8 cellular contexts compared by ENCODE assay signal in genomic region chr20:32333988-32334885, GRCh38. TPM values are rescaled to one million over a fixed set of nuclear protein-coding genes. Genes with fewer than 3 reads are reported as not detected.
DNase-seq lines count a peak whose midpoint lies in the region; ATAC-seq, FAIRE-seq and TF ChIP-seq lines count a peak whose summit lies in the region.

No MANE protein-coding gene starts in this region.

- H3K36me3 Mint-ChIP-seq in T-cell (peaks cover 25% of the 10 kb centered on the region), nephron progenitor cell (ENCODE audit: low read depth) (peaks cover 27% of the 10 kb centered on the region)

- intact Hi-C loops in mammary epithelial cell (cut with micrococcal nuclease): loop anchor here (10.0 kb wide), 1 partner anchor 121 kb away; no protein-coding TSS in a partner anchor

- H3K4me2 ChIP-seq in mammary epithelial cell (ENCODE audit: insufficient read depth, low read depth, low read length): no peak overlapping the region

- H3K27me3 ChIP-seq in mammary epithelial cell (ENCODE audit: insufficient read depth, low read length) (no peaks in the 10 kb centered on the region), WERI-Rb-1 (ENCODE audit: insufficient read depth, low read depth, severe bottlenecking) (no peaks in the 10 kb centered on the region)

- TF ChIP-seq CTCF in mammary epithelial cell (conservative IDR thresholded peaks at IDR 0.05 in 1 of 2, IDR thresholded peaks at IDR 0.05 in 1 of 2; ENCODE audit: extremely low read depth in 1 of 2, insufficient read depth in 1 of 2, low read depth in 1 of 2, low read length in 2 of 2) (no peak), nephron progenitor cell (IDR thresholded peaks at IDR 0.05) (no peak), WERI-Rb-1 (IDR thresholded peaks at IDR 0.05; ENCODE audit: low read depth, low read length) (no peak)

- peaks cover 20% of the 10 kb centered on the region for H3K4me1 ChIP-seq in mammary epithelial cell (ENCODE audit: insufficient read depth, low read length)

- H3K9me3 Mint-ChIP-seq in T-cell (no peaks in the 10 kb centered on the region), nephron progenitor cell (no peaks in the 10 kb centered on the region)

- H3K4me1 Mint-ChIP-seq in T-cell (peaks cover 12 to 37% (median 25%) of the 10 kb centered on the region in 3 donors), nephron progenitor cell (peaks cover 19% of the 10 kb centered on the region)

- in situ Hi-C loops in mammary epithelial cell (cut with MboI; ENCODE audit: low sequenced_read_pairs in 2 of 2): no loop called here

- no peak overlapping the region for H3K27ac ChIP-seq in mammary epithelial cell (ENCODE audit: insufficient read depth, low read depth, low read length)
- H3K27ac ChIP-seq in WERI-Rb-1: no peak overlapping the region

- no peak overlapping the region for H3K9ac ChIP-seq in mammary epithelial cell (ENCODE audit: insufficient read depth, low read length)

- H3K4me3 Mint-ChIP-seq in T-cell (peak overlapping the region in 2 of 3 donors; percentile 42 to 46), nephron progenitor cell (no peak overlapping the region)

- CTCF ChIA-PET in T-cell (lab: Charles Lee) (no interaction called here), mammary epithelial cell (lab: Charles Lee; ENCODE audit: low non-redundant PET) (no interaction called here)

- POLR2A ChIA-PET in T-cell (lab: Charles Lee): no interaction called here

- TSS peak; percentile 32 for BruUV-seq in mammary epithelial cell (replicated peaks; lab: Mats Ljungman, UMichigan)

- H3K4me3 ChIP-seq in mammary epithelial cell (replicated peaks in 1 of 3; ENCODE audit: insufficient read depth in 1 of 3, low read depth in 2 of 3, low read length in 3 of 3) (no peak overlapping the region), WERI-Rb-1 (ENCODE audit: low read depth, low read length) (no peak overlapping the region)

- H3K36me3 ChIP-seq in mammary epithelial cell (ENCODE audit: insufficient read depth, low read length): peaks cover 2% of the 10 kb centered on the region
- H3K36me3 ChIP-seq in WERI-Rb-1: peaks cover 14% of the 10 kb centered on the region

- dilution Hi-C loops in mammary epithelial cell (cut with HindIII; ENCODE audit: low sequenced_read_pairs): no loop called here

- peak overlapping the region; percentile 25 for H2AFZ ChIP-seq in mammary epithelial cell (ENCODE audit: low read depth, low read length)

- FAIRE-seq in frontal cortex (lab: Jason Lieb, UNC): no peak

- DNase-seq in T-cell (peak in 28 of 34 experiments; percentile 5 to 44 (median 22)), mammary epithelial cell (no peak), nephron progenitor cell (no peak), GM19238 (ENCODE audit: insufficient read length, low spot score) (no peak), frontal cortex (ENCODE audit: low spot score in 2 of 2) (no peak), DMS114 treated with DMSO at 0.1 percent for 48 hours (lab: John Stamatoyannopoulos, UW; ENCODE audit: unreplicated experiment) (no peak), WERI-Rb-1 (no peak)

- ATAC-seq in GM19463 (IDR thresholded peaks at IDR 0.05; ENCODE audit: unreplicated experiment): peak; percentile 9
- ATAC-seq in T-cell (replicated peaks in 1 of 4): peak in 3 of 4 experiments; percentile 72 to 89 (median 81)

- WGBS in mammary epithelial cell (ENCODE audit: low coverage, missing lambda C conversion rate): 53% methylated on average over 13 of the region's 13 CpGs

- peak overlapping the region; percentile 91 to 92 for H3K27ac Mint-ChIP-seq in T-cell
- H3K27ac Mint-ChIP-seq in nephron progenitor cell: peak overlapping the region; percentile 74

- H3K79me2 ChIP-seq in mammary epithelial cell (ENCODE audit: insufficient read depth, low read length): no peaks in the 10 kb centered on the region

- H4K20me1 ChIP-seq in mammary epithelial cell (ENCODE audit: insufficient read depth, low read length): no peaks in the 10 kb centered on the region

- H3K27me3 Mint-ChIP-seq in T-cell (no peaks in the 10 kb centered on the region), nephron progenitor cell (ENCODE audit: low read depth, poor library complexity) (no peaks in the 10 kb centered on the region)

- H3K9me3 ChIP-seq in mammary epithelial cell (replicated peaks; ENCODE audit: insufficient read depth, low read length): no peaks in the 10 kb centered on the region
- no peaks in the 10 kb centered on the region for H3K9me3 ChIP-seq in WERI-Rb-1 (ENCODE audit: severe bottlenecking)

RNA-seq across cellular contexts. Expression of gene ASXL1, which starts 23.9 kb away (rescaled TPM):
- 100 to 1,000 TPM; 122 to 204 (median 137) TPM for total RNA-seq in T-cell
- 10 to 100 TPM; 37.2 to 60.1 TPM for total RNA-seq in mammary epithelial cell
- polyA plus RNA-seq in mammary epithelial cell: 23.8 TPM
- polyA minus RNA-seq in mammary epithelial cell: 41.9 TPM
- total RNA-seq in frontal cortex: 64.8 TPM

RNA-seq across cellular contexts. Expression of gene KIF3B, which starts 56.8 kb away (rescaled TPM):
- total RNA-seq in T-cell: 10 to 100 TPM; 11.3 to 14.6 (median 13.6) TPM
- total RNA-seq in mammary epithelial cell: 10 to 100 TPM; 24.2 to 25.5 TPM
- 18.1 TPM for polyA plus RNA-seq in mammary epithelial cell
- polyA minus RNA-seq in mammary epithelial cell: 34.3 TPM
- total RNA-seq in frontal cortex: 89.3 TPM

Comparison
In these comparisons a context has a peak if more than half of its experiments do, and no peak if none do; other contexts are left out.
1. DNase-seq: peak in T-cell (28 of 34); none in mammary epithelial cell (single experiment), nephron progenitor cell (single experiment), GM19238 (single experiment), frontal cortex (0 of 2), DMS114 treated with DMSO at 0.1 percent for 48 hours (single experiment) and WERI-Rb-1 (single experiment).